16 cellular contexts compared by ENCODE assay signal in genomic region chr3:104825116-104825515, GRCh38.
DNase-seq lines count a peak whose midpoint lies in the region; ATAC-seq and TF ChIP-seq lines count a peak whose summit lies in the region.
"Had no signal": no experiment of that assay in that cellular context is flagged by ENCODE, and none has a peak within 500 bp of the region (broad histone marks: within the 10 kb centered on the region; RNA-seq: fewer than 3 reads in every experiment).

No MANE protein-coding gene starts in this region.

- no peak for TF ChIP-seq CTCF in A673 (conservative IDR thresholded peaks at IDR 0.05; ENCODE audit: low read depth, low read length)
- no peak for TF ChIP-seq CTCF in HEK293 (tag by site-specific recombination; IDR thresholded peaks at IDR 0.05)
- TF ChIP-seq CTCF in upper lobe of right lung (IDR thresholded peaks at IDR 0.05), result no peak
- no peak for TF ChIP-seq CTCF in upper lobe of left lung (IDR thresholded peaks at IDR 0.05)

- H3K27me3 ChIP-seq in A673 (replicated peaks; ENCODE audit: insufficient read depth, low read depth, low read length, poor library complexity) (no peaks in the 10 kb centered on the region), upper lobe of right lung (no peaks in the 10 kb centered on the region), upper lobe of left lung (no peaks in the 10 kb centered on the region)
- H3K27me3 ChIP-seq: neutrophil had no signal

- 26 to 62% methylated on average over 1 of the region's 1 CpG for WGBS in upper lobe of left lung, 2 donors

- no peak overlapping the region for H3K4me3 ChIP-seq in A673 (ENCODE audit: low read depth, low read length, poor library complexity, severe bottlenecking)
- no peak overlapping the region for H3K4me3 ChIP-seq in HEK293 (ENCODE audit: low read depth, low read length)
- no peak overlapping the region for H3K4me3 ChIP-seq in upper lobe of right lung
- no peak overlapping the region for H3K4me3 ChIP-seq in upper lobe of left lung
- H3K4me3 ChIP-seq: A549 had no signal

- H3K4me1 ChIP-seq in A673 (ENCODE audit: insufficient read depth, low read length, poor library complexity, severe bottlenecking), result no peaks in the 10 kb centered on the region
- H3K4me1 ChIP-seq in HEK293 (ENCODE audit: control insufficient read depth, insufficient read depth, low read length), result no peaks in the 10 kb centered on the region
- H3K4me1 ChIP-seq in upper lobe of right lung, result no peaks in the 10 kb centered on the region
- H3K4me1 ChIP-seq in upper lobe of left lung, result no peaks in the 10 kb centered on the region
- H3K4me1 ChIP-seq: A549 had no signal

- H3K27ac ChIP-seq in A673 (ENCODE audit: low read depth, low read length, poor library complexity, severe bottlenecking) (no peak overlapping the region), HEK293 (ENCODE audit: extremely low read depth, low read depth, low read length) (no peak overlapping the region), upper lobe of right lung (no peak overlapping the region), upper lobe of left lung (no peak overlapping the region)
- H3K27ac ChIP-seq: A549, neutrophil, RWPE1 had no signal

- DNase-seq in A673 (ENCODE audit: low spot score), result peak; percentile 28
- DNase-seq in NCI-H446 treated with DMSO at 0.1 percent for 48 hours (lab: John Stamatoyannopoulos, UW), result peak; percentile 50
- DNase-seq in iPS DF 4.7 (ENCODE audit: extremely low read depth, low spot score), result peak; percentile 53
- no peak for DNase-seq in upper lobe of right lung
- no peak for DNase-seq in upper lobe of left lung
- DNase-seq: activated CD4-positive, alpha-beta T cell treated with anti-CD3 and anti-CD28 coated beads, Interleukin-2, amount 10 ng/mL, durations not matched to agents 24 days and 14 days; activated T-cell treated with anti-CD3 and anti-CD28 coated beads, Interleukin-2, amount 50 U/mL, for 4 hours; HFFc6; NCI-H526 treated with DMSO at 0.1 percent for 48 hours; T-helper 2 cell had no signal

- H3K9me3 ChIP-seq in A673 (ENCODE audit: low read depth, low read length, poor library complexity, severe bottlenecking) (peaks cover 13% of the 10 kb centered on the region), HEK293 (ENCODE audit: control insufficient read depth, insufficient read depth, low read depth, low read length) (no peaks in the 10 kb centered on the region), upper lobe of right lung (no peaks in the 10 kb centered on the region), upper lobe of left lung (peaks cover 0 to 12% (median 7%) of the 10 kb centered on the region in 4 donors)
- H3K9me3 ChIP-seq: neutrophil had no signal

- POLR2A ChIA-PET in A673 (lab: Charles Lee; ENCODE audit: low non-redundant PET) (no interaction called here), HEK293 (lab: Yijun Ruan, JAX) (no interaction called here)

- no peak for ATAC-seq in HG03159 (IDR thresholded peaks at IDR 0.05; ENCODE audit: unreplicated experiment)
- no peak for ATAC-seq in GM19035 (IDR thresholded peaks at IDR 0.05; ENCODE audit: unreplicated experiment)
- ATAC-seq in upper lobe of right lung, result no peak
- no peak for ATAC-seq in upper lobe of left lung (ENCODE audit: low FRiP score in 2 of 2)
- ATAC-seq: A549; activated T-cell treated with anti-CD3 and anti-CD28 coated beads, Interleukin-2, amount 50 U/mL, for 4 hours had no signal

- CTCF ChIA-PET in A673 (lab: Charles Lee), result no interaction called here
- CTCF ChIA-PET in HEK293 (lab: Yijun Ruan, JAX), result no interaction called here

- no peak for TF ChIP-seq POLR2A in upper lobe of left lung (IDR thresholded peaks at IDR 0.05)

- BruUV-seq in A673 (replicated peaks; lab: Mats Ljungman, UMichigan), result no TSS peak

- intact Hi-C loops in A673 (cut with micrococcal nuclease; ENCODE audit: unreplicated experiment) (no loop called here), upper lobe of right lung (cut with DNase I) (no loop called here)

- no peak for TF ChIP-seq EP300 in upper lobe of left lung (IDR thresholded peaks at IDR 0.05)

- H3K36me3 ChIP-seq in A673 (ENCODE audit: insufficient read depth, low read length, poor library complexity, severe bottlenecking), result no peaks in the 10 kb centered on the region
- no peaks in the 10 kb centered on the region for H3K36me3 ChIP-seq in HEK293 (ENCODE audit: control insufficient read depth in 2 of 2, insufficient read depth in 1 of 2, low read length in 2 of 2)
- H3K36me3 ChIP-seq in upper lobe of right lung, result no peaks in the 10 kb centered on the region
- no peaks in the 10 kb centered on the region for H3K36me3 ChIP-seq in upper lobe of left lung
- H3K36me3 ChIP-seq: neutrophil had no signal

TF ChIP-seq in HEK293, 187 proteins besides CTCF, POLR2A, EP300 and RAD21:
- TF ChIP-seq BCL11B (tag by site-specific recombination; IDR thresholded peaks at IDR 0.05; ENCODE audit: low read depth) (no peak), FEZF1 (tag by site-specific recombination; IDR thresholded peaks at IDR 0.05) (peak; percentile 63; the same call in 1 of the 2 replicates)

Comparison
In these comparisons a context has a peak if more than half of its experiments do, and no peak if none do; other contexts are left out.
1. DNase-seq: peak in A673 (single experiment), NCI-H446 treated with DMSO at 0.1 percent for 48 hours (single experiment) and iPS DF 4.7 (single experiment); none in upper lobe of right lung (single experiment) and upper lobe of left lung (0 of 2).